Comparison of ENCODE assay signal across 30 cellular contexts in genomic region chr22:36763576-36763975, GRCh38. TPM values are rescaled to one million over a fixed set of nuclear protein-coding genes. Genes with fewer than 3 reads are reported as not detected.
DNase-seq lines count a peak whose midpoint lies in the region; ATAC-seq, FAIRE-seq and TF ChIP-seq lines count a peak whose summit lies in the region.
"Had no signal": no experiment of that assay in that cellular context is flagged by ENCODE, and none has a peak within 500 bp of the region (broad histone marks: within the 10 kb centered on the region; RNA-seq: fewer than 3 reads in every experiment).

No MANE protein-coding gene starts in this region.

- H3K9me3 Mint-ChIP-seq in neural progenitor cell = no peaks in the 10 kb centered on the region
- no peaks in the 10 kb centered on the region for H3K9me3 Mint-ChIP-seq in activated CD8-positive, alpha-beta T cell treated with anti-CD3 and anti-CD28 coated beads, Interleukin-2, amount 10 ng/mL, durations not matched to agents 7 days and 5 days (ENCODE audit: insufficient read depth)
- H3K9me3 Mint-ChIP-seq: activated CD8-positive, alpha-beta T cell treated with anti-CD3 and anti-CD28 coated beads for 36 hours; effector memory CD8-positive, alpha-beta T cell; stimulated activated naive B cell treated with anti-CD40 and anti-IgM and Interleukin-4, amounts not matched to agents 10 μg/mL and 1 μg/mL and 100 μg/mL, for 72 hours had no signal

- no peaks in the 10 kb centered on the region for H4K20me1 ChIP-seq in neural progenitor cell (ENCODE audit: low read depth)

- H3K4me3 Mint-ChIP-seq in neural progenitor cell = no peak overlapping the region
- no peak overlapping the region for H3K4me3 Mint-ChIP-seq in activated CD8-positive, alpha-beta T cell treated with anti-CD3 and anti-CD28 coated beads, Interleukin-2, amount 10 ng/mL, durations not matched to agents 7 days and 5 days
- H3K4me3 Mint-ChIP-seq: activated CD8-positive, alpha-beta T cell treated with anti-CD3 and anti-CD28 coated beads for 36 hours; effector memory CD8-positive, alpha-beta T cell; stimulated activated naive B cell treated with anti-CD40 and anti-IgM and Interleukin-4, amounts not matched to agents 10 μg/mL and 1 μg/mL and 100 μg/mL, for 72 hours had no signal

- no peak overlapping the region for H3K4me3 ChIP-seq in Peyer's patch
- no peak overlapping the region for H3K4me3 ChIP-seq in neural progenitor cell
- H3K4me3 ChIP-seq: MG63, SJCRH30, testis had no signal

- no peaks in the 10 kb centered on the region for H3K79me2 ChIP-seq in neural progenitor cell (ENCODE audit: low read depth)

- H3K4me1 ChIP-seq in Peyer's patch = peaks cover 0 to 25% (median 0%) of the 10 kb centered on the region in 4 donors
- no peaks in the 10 kb centered on the region for H3K4me1 ChIP-seq in neural progenitor cell
- H3K4me1 ChIP-seq: SJCRH30, testis had no signal

- no peak for TF ChIP-seq CTCF in Peyer's patch (IDR thresholded peaks at IDR 0.05)
- no peak for TF ChIP-seq CTCF in neural progenitor cell (IDR thresholded peaks at IDR 0.05)

- no peaks in the 10 kb centered on the region for H3K27me3 ChIP-seq in Peyer's patch
- no peaks in the 10 kb centered on the region for H3K27me3 ChIP-seq in neural progenitor cell
- H3K27me3 ChIP-seq: MG63, testis had no signal

- POLR2A ChIA-PET in activated CD8-positive, alpha-beta T cell treated with anti-CD3 and anti-CD28 coated beads, Interleukin-2, amount 10 ng/mL, durations not matched to agents 7 days and 5 days (lab: Charles Lee) = no interaction called here

- H3K36me3 Mint-ChIP-seq in neural progenitor cell = peaks cover 12% of the 10 kb centered on the region
- peaks cover 5% of the 10 kb centered on the region for H3K36me3 Mint-ChIP-seq in activated CD8-positive, alpha-beta T cell treated with anti-CD3 and anti-CD28 coated beads, Interleukin-2, amount 10 ng/mL, durations not matched to agents 7 days and 5 days (ENCODE audit: low read depth)

- H3K27ac ChIP-seq in Peyer's patch (peak overlapping the region in 1 of 4 donors; percentile 55), cingulate gyrus (ENCODE audit: low read depth, low read length) (peak overlapping the region; percentile 83), neural progenitor cell (no peak overlapping the region)
- H3K27ac ChIP-seq: SJCRH30, testis had no signal

- H3K9me3 ChIP-seq in Peyer's patch = no peaks in the 10 kb centered on the region
- H3K9me3 ChIP-seq in neural progenitor cell (ENCODE audit: low read depth) = no peaks in the 10 kb centered on the region
- H3K9me3 ChIP-seq: MG63, SJCRH30, testis had no signal

- no peak overlapping the region for H2AFZ ChIP-seq in neural progenitor cell (replicated peaks)

- no peaks in the 10 kb centered on the region for H3F3A ChIP-seq in neural progenitor cell (ENCODE audit: low read depth)

- H3K36me3 ChIP-seq in Peyer's patch (peaks cover 0 to 7% (median 0%) of the 10 kb centered on the region in 3 donors), neural progenitor cell (no peaks in the 10 kb centered on the region)
- H3K36me3 ChIP-seq: MG63, SJCRH30 had no signal

- H3K27ac Mint-ChIP-seq in neural progenitor cell = no peak overlapping the region
- H3K27ac Mint-ChIP-seq in activated CD8-positive, alpha-beta T cell treated with anti-CD3 and anti-CD28 coated beads, Interleukin-2, amount 10 ng/mL, durations not matched to agents 7 days and 5 days = no peak overlapping the region
- H3K27ac Mint-ChIP-seq: activated CD8-positive, alpha-beta T cell treated with anti-CD3 and anti-CD28 coated beads for 36 hours; effector memory CD8-positive, alpha-beta T cell; stimulated activated naive B cell treated with anti-CD40 and anti-IgM and Interleukin-4, amounts not matched to agents 10 μg/mL and 1 μg/mL and 100 μg/mL, for 72 hours had no signal

- no peak overlapping the region for H3K4me2 ChIP-seq in neural progenitor cell

- DNase-seq in Peyer's patch (peak in 2 of 3 donors; percentile 74), mucosa of gallbladder (ENCODE audit: low spot score) (peak; percentile 50), urothelium cell line (ENCODE audit: low spot score) (no peak), neural progenitor cell (ENCODE audit: low spot score) (no peak), iPS-NIHi11 (ENCODE audit: low spot score) (no peak)
- no peak for DNase-seq in activated CD8-positive, alpha-beta T cell treated with anti-CD3 and anti-CD28 coated beads, Interleukin-2, amount 10 ng/mL, durations not matched to agents 7 days and 5 days
- DNase-seq: activated CD4-positive, alpha-beta T cell treated with anti-CD3 and anti-CD28 coated beads for 1 hour; activated CD8-positive, alpha-beta T cell treated with anti-CD3 and anti-CD28 coated beads for 36 hours; activated effector memory CD4-positive, alpha-beta T cell treated with Interleukin-2 at 50 U/mL for 16 hours; activated T-cell treated with anti-CD3 and anti-CD28 coated beads for 4 hours; effector memory CD8-positive, alpha-beta T cell; MG63; NCI-H2029 treated with DMSO at 0.1 percent for 48 hours; NCI-H446; SJCRH30; stimulated activated CD4-positive, alpha-beta T cell treated with anti-CD3 and anti-CD28 coated beads, Interleukin-12 subunit alpha, Interleukin-12 subunit beta, amount 100 ng/mL, for 4 hours; stimulated activated CD4-positive, alpha-beta T cell treated with anti-CD3 and anti-CD28 coated beads, Interleukin-4, amount 100 ng/mL, for 24 hours; stimulated activated naive B cell treated with anti-CD40 and anti-IgM and Interleukin-4, amounts not matched to agents 10 μg/mL and 1 μg/mL and 100 μg/mL, for 72 hours; T-helper 1 cell; testis had no signal

- H3K9ac ChIP-seq in neural progenitor cell = no peak overlapping the region

- TF ChIP-seq POLR2A in Peyer's patch (IDR thresholded peaks at IDR 0.05) = no peak

- peak; percentile 42 for FAIRE-seq in urothelium cell line (lab: Jason Lieb, UNC)
- FAIRE-seq: colon, D721Med, GM12892, GM19239, TTC549 had no signal

- CTCF ChIA-PET in activated CD8-positive, alpha-beta T cell treated with anti-CD3 and anti-CD28 coated beads, Interleukin-2, amount 10 ng/mL, durations not matched to agents 7 days and 5 days (lab: Charles Lee) = interaction anchor here (1.3 kb wide), 1 partner anchor 92 kb away, joined by 3 read pairs; no protein-coding TSS in a partner anchor

- no peak for ATAC-seq in activated CD8-positive, alpha-beta T cell treated with anti-CD3 and anti-CD28 coated beads, Interleukin-2, amount 10 ng/mL, durations not matched to agents 7 days and 5 days
- ATAC-seq: activated CD8-positive, alpha-beta T cell treated with anti-CD3 and anti-CD28 coated beads for 36 hours; effector memory CD8-positive, alpha-beta T cell; HCT116; stimulated activated naive B cell treated with anti-CD40 and anti-IgM and Interleukin-4, amounts not matched to agents 10 μg/mL and 1 μg/mL and 100 μg/mL, for 72 hours had no signal

- peaks cover 4% of the 10 kb centered on the region for H3K4me1 Mint-ChIP-seq in neural progenitor cell
- H3K4me1 Mint-ChIP-seq in activated CD8-positive, alpha-beta T cell treated with anti-CD3 and anti-CD28 coated beads, Interleukin-2, amount 10 ng/mL, durations not matched to agents 7 days and 5 days (ENCODE audit: low read depth) = no peaks in the 10 kb centered on the region

- peaks cover 3% of the 10 kb centered on the region for H3K27me3 Mint-ChIP-seq in neural progenitor cell (ENCODE audit: insufficient read depth, low read depth)
- no peaks in the 10 kb centered on the region for H3K27me3 Mint-ChIP-seq in activated CD8-positive, alpha-beta T cell treated with anti-CD3 and anti-CD28 coated beads, Interleukin-2, amount 10 ng/mL, durations not matched to agents 7 days and 5 days (ENCODE audit: low read depth)
- H3K27me3 Mint-ChIP-seq: activated CD8-positive, alpha-beta T cell treated with anti-CD3 and anti-CD28 coated beads for 36 hours; effector memory CD8-positive, alpha-beta T cell; stimulated activated naive B cell treated with anti-CD40 and anti-IgM and Interleukin-4, amounts not matched to agents 10 μg/mL and 1 μg/mL and 100 μg/mL, for 72 hours had no signal

RNA-seq across cellular contexts. Expression of gene IFT27, which starts 12.3 kb away (rescaled TPM):
- total RNA-seq in Peyer's patch (10 to 100 TPM; 19.7 to 27.7 (median 22.8) TPM), mucosa of gallbladder (48.1 TPM), neural progenitor cell (ENCODE audit: low replicate concordance) (31.7 and 37.1 TPM in 2 replicates)
- total RNA-seq in activated CD8-positive, alpha-beta T cell treated with anti-CD3 and anti-CD28 coated beads, Interleukin-2, amount 10 ng/mL, durations not matched to agents 7 days and 5 days = 10 to 100 TPM; 26.5 to 27.2 TPM

RNA-seq across cellular contexts. Expression of gene PVALB, which starts 53.3 kb away (rescaled TPM):
- total RNA-seq in Peyer's patch = not detected
- not detected for total RNA-seq in mucosa of gallbladder
- total RNA-seq in neural progenitor cell (ENCODE audit: low replicate concordance) = not detected in 2 replicates
- not detected for total RNA-seq in activated CD8-positive, alpha-beta T cell treated with anti-CD3 and anti-CD28 coated beads, Interleukin-2, amount 10 ng/mL, durations not matched to agents 7 days and 5 days
- total RNA-seq: activated CD8-positive, alpha-beta T cell treated with anti-CD3 and anti-CD28 coated beads for 36 hours; lung microvascular endothelial cell; omental fat pad; renal cortical epithelial cell had no signal

Comparison
In these comparisons a context has a peak if more than half of its experiments do, and no peak if none do; other contexts are left out.
1. DNase-seq: peak in Peyer's patch (2 of 3) and mucosa of gallbladder (single experiment); none in urothelium cell line (single experiment), neural progenitor cell (single experiment), iPS-NIHi11 (single experiment) and activated CD8-positive, alpha-beta T cell treated with anti-CD3 and anti-CD28 coated beads, Interleukin-2, amount 10 ng/mL, durations not matched to agents 7 days and 5 days (single experiment).